15 cellular contexts compared by ENCODE assay signal in genomic region chr15:64112904-64113303, GRCh38. TPM values are rescaled to one million over a fixed set of nuclear protein-coding genes. Genes with fewer than 3 reads are reported as not detected.
DNase-seq lines count a peak whose midpoint lies in the region; ATAC-seq and TF ChIP-seq lines count a peak whose summit lies in the region.
"Had no signal": no experiment of that assay in that cellular context is flagged by ENCODE, and none has a peak within 500 bp of the region (broad histone marks: within the 10 kb centered on the region; RNA-seq: fewer than 3 reads in every experiment).

No MANE protein-coding gene starts in this region.

- H3K4me1 Mint-ChIP-seq in MCF 10A (ENCODE audit: insufficient read depth, unreplicated experiment), result peaks cover 18% of the 10 kb centered on the region
- peaks cover 59% of the 10 kb centered on the region for H3K4me1 Mint-ChIP-seq in activated B cell treated with CpG ODN at 0.5 μM for 24 hours
- H3K4me1 Mint-ChIP-seq in T-helper 2 cell treated with Interferon-gamma antibody and Interleukin-4, amounts not matched to agents 5 μg/mL and 100 μg/mL, for 36 hours (ENCODE audit: low read depth), result peaks cover 18% of the 10 kb centered on the region

- intact Hi-C loops in MCF 10A (cut with micrococcal nuclease) (no loop called here), mammary epithelial cell (cut with micrococcal nuclease) (no loop called here), activated B cell treated with CpG ODN at 0.5 μM for 24 hours (cut with micrococcal nuclease) (no loop called here), thyroid gland (cut with DNase I) (no loop called here), esophagus muscularis mucosa (cut with DNase I) (no loop called here)

- TF ChIP-seq POLR2A in thyroid gland (IDR thresholded peaks at IDR 0.05) (no peak), esophagus muscularis mucosa (IDR thresholded peaks at IDR 0.05; ENCODE audit: low read depth) (no peak)

- H3K27me3 ChIP-seq in mammary epithelial cell (ENCODE audit: insufficient read depth, low read length) (no peaks in the 10 kb centered on the region), thyroid gland (no peaks in the 10 kb centered on the region), esophagus muscularis mucosa (no peaks in the 10 kb centered on the region)
- H3K27me3 ChIP-seq: BLaER1, heart left ventricle, SJCRH30 had no signal

- peak; percentile 4 for DNase-seq in MCF 10A (ENCODE audit: unreplicated experiment)
- DNase-seq in mammary epithelial cell, result no peak
- no peak for DNase-seq in activated B cell treated with CpG ODN at 0.5 μM for 24 hours
- DNase-seq in iris pigment epithelial cell (ENCODE audit: low read depth), result peak; percentile 54
- DNase-seq in thyroid gland, result no peak
- DNase-seq in T-helper 2 cell treated with Interferon-gamma antibody and Interleukin-4, amounts not matched to agents 5 μg/mL and 100 μg/mL, for 36 hours (ENCODE audit: low spot score), result no peak
- DNase-seq in SW 1271 (lab: John Stamatoyannopoulos, UW), result no peak
- no peak for DNase-seq in esophagus muscularis mucosa (ENCODE audit: extremely low spot score)
- DNase-seq: heart left ventricle, mucosa of descending colon, NCI-H2171, SJCRH30, small intestine had no signal

- H3K79me2 ChIP-seq in mammary epithelial cell (ENCODE audit: insufficient read depth, low read length), result peaks cover 55% of the 10 kb centered on the region

- H3K4me1 ChIP-seq in mammary epithelial cell (ENCODE audit: insufficient read depth, low read length), result peaks cover 6% of the 10 kb centered on the region
- peaks cover 42 to 78% of the 10 kb centered on the region in 2 donors for H3K4me1 ChIP-seq in thyroid gland
- H3K4me1 ChIP-seq in esophagus muscularis mucosa, result peaks cover 20 to 40% (median 34%) of the 10 kb centered on the region in 4 donors
- H3K4me1 ChIP-seq: SJCRH30 had no signal

- H3K27ac Mint-ChIP-seq in MCF 10A (ENCODE audit: low read depth, unreplicated experiment), result no peak overlapping the region
- peak overlapping the region; percentile 83 for H3K27ac Mint-ChIP-seq in activated B cell treated with CpG ODN at 0.5 μM for 24 hours
- H3K27ac Mint-ChIP-seq in T-helper 2 cell treated with Interferon-gamma antibody and Interleukin-4, amounts not matched to agents 5 μg/mL and 100 μg/mL, for 36 hours, result no peak overlapping the region

- no peak for TF ChIP-seq CTCF in MCF 10A (IDR thresholded peaks at IDR 0.05; ENCODE audit: unreplicated experiment)
- no peak for TF ChIP-seq CTCF in mammary epithelial cell (conservative IDR thresholded peaks at IDR 0.05 in 1 of 2, IDR thresholded peaks at IDR 0.05 in 1 of 2; ENCODE audit: extremely low read depth in 1 of 2, insufficient read depth in 1 of 2, low read depth in 1 of 2, low read length in 2 of 2)
- no peak for TF ChIP-seq CTCF in activated B cell treated with CpG ODN at 0.5 μM for 24 hours (IDR thresholded peaks at IDR 0.05)
- TF ChIP-seq CTCF in thyroid gland (IDR thresholded peaks at IDR 0.05), result no peak
- no peak for TF ChIP-seq CTCF in esophagus muscularis mucosa (IDR thresholded peaks at IDR 0.05)

- TF ChIP-seq EP300 in esophagus muscularis mucosa (IDR thresholded peaks at IDR 0.05), result no peak

- no peaks in the 10 kb centered on the region for H4K20me1 ChIP-seq in mammary epithelial cell (ENCODE audit: insufficient read depth, low read length)

- dilution Hi-C loops in mammary epithelial cell (cut with HindIII; ENCODE audit: low sequenced_read_pairs), result no loop called here

- H3K9me3 Mint-ChIP-seq in MCF 10A (ENCODE audit: unreplicated experiment), result no peaks in the 10 kb centered on the region
- no peaks in the 10 kb centered on the region for H3K9me3 Mint-ChIP-seq in activated B cell treated with CpG ODN at 0.5 μM for 24 hours
- H3K9me3 Mint-ChIP-seq in T-helper 2 cell treated with Interferon-gamma antibody and Interleukin-4, amounts not matched to agents 5 μg/mL and 100 μg/mL, for 36 hours, result no peaks in the 10 kb centered on the region
- H3K9me3 Mint-ChIP-seq: central memory CD8-positive, alpha-beta T cell had no signal

- no peaks in the 10 kb centered on the region for H3K9me3 ChIP-seq in mammary epithelial cell (replicated peaks; ENCODE audit: insufficient read depth, low read length)
- no peaks in the 10 kb centered on the region for H3K9me3 ChIP-seq in thyroid gland
- no peaks in the 10 kb centered on the region for H3K9me3 ChIP-seq in esophagus muscularis mucosa
- H3K9me3 ChIP-seq: BLaER1, heart left ventricle, mucosa of descending colon, SJCRH30 had no signal

- POLR2A ChIA-PET in MCF 10A (lab: Yijun Ruan, JAX), result no interaction called here
- POLR2A ChIA-PET in activated B cell treated with CpG ODN at 0.5 μM for 24 hours (lab: Charles Lee), result no interaction called here

- BruUV-seq in MCF 10A (replicated peaks; lab: Mats Ljungman, UMichigan) (no TSS peak), mammary epithelial cell (replicated peaks; lab: Mats Ljungman, UMichigan) (no TSS peak)

- H3K4me3 Mint-ChIP-seq in MCF 10A (ENCODE audit: unreplicated experiment) (no peak overlapping the region), activated B cell treated with CpG ODN at 0.5 μM for 24 hours (no peak overlapping the region)
- no peak overlapping the region for H3K4me3 Mint-ChIP-seq in T-helper 2 cell treated with Interferon-gamma antibody and Interleukin-4, amounts not matched to agents 5 μg/mL and 100 μg/mL, for 36 hours
- H3K4me3 Mint-ChIP-seq: central memory CD8-positive, alpha-beta T cell had no signal

- H3K36me3 ChIP-seq in mammary epithelial cell (ENCODE audit: insufficient read depth, low read length) (no peaks in the 10 kb centered on the region), thyroid gland (peaks cover 4 to 29% of the 10 kb centered on the region in 2 donors), esophagus muscularis mucosa (peaks cover 33 to 55% (median 54%) of the 10 kb centered on the region in 4 donors)

- WGBS in mammary epithelial cell (ENCODE audit: low coverage, missing lambda C conversion rate), result 100% methylated on average over 1 of the region's 1 CpG
- WGBS in thyroid gland, 2 donors, result 87 to 94% methylated on average over 1 of the region's 1 CpG
- WGBS in esophagus muscularis mucosa, result 78% methylated on average over 1 of the region's 1 CpG

- H3K27me3 Mint-ChIP-seq in MCF 10A (ENCODE audit: insufficient read depth, unreplicated experiment), result no peaks in the 10 kb centered on the region
- no peaks in the 10 kb centered on the region for H3K27me3 Mint-ChIP-seq in activated B cell treated with CpG ODN at 0.5 μM for 24 hours
- H3K27me3 Mint-ChIP-seq in T-helper 2 cell treated with Interferon-gamma antibody and Interleukin-4, amounts not matched to agents 5 μg/mL and 100 μg/mL, for 36 hours (ENCODE audit: low read depth), result no peaks in the 10 kb centered on the region
- H3K27me3 Mint-ChIP-seq: central memory CD8-positive, alpha-beta T cell had no signal

- H3K36me3 Mint-ChIP-seq in MCF 10A (ENCODE audit: insufficient read depth, unreplicated experiment) (peaks cover 53% of the 10 kb centered on the region), activated B cell treated with CpG ODN at 0.5 μM for 24 hours (ENCODE audit: low read depth) (peaks cover 54% of the 10 kb centered on the region)
- peaks cover 28% of the 10 kb centered on the region for H3K36me3 Mint-ChIP-seq in T-helper 2 cell treated with Interferon-gamma antibody and Interleukin-4, amounts not matched to agents 5 μg/mL and 100 μg/mL, for 36 hours (ENCODE audit: low read depth)

- CTCF ChIA-PET in MCF 10A (lab: Yijun Ruan, JAX), result interaction anchor here (0.6 kb wide), 1 partner anchor 58 kb away, joined by 4 read pairs; no protein-coding TSS in a partner anchor
- CTCF ChIA-PET in mammary epithelial cell (lab: Charles Lee; ENCODE audit: low non-redundant PET), result no interaction called here
- CTCF ChIA-PET in activated B cell treated with CpG ODN at 0.5 μM for 24 hours (lab: Charles Lee), result no interaction called here

- H3K4me3 ChIP-seq in mammary epithelial cell (replicated peaks in 1 of 3; ENCODE audit: insufficient read depth in 1 of 3, low read depth in 2 of 3, low read length in 3 of 3) (no peak overlapping the region), thyroid gland (replicated peaks in 1 of 3) (no peak overlapping the region), esophagus muscularis mucosa (no peak overlapping the region)
- H3K4me3 ChIP-seq: BLaER1, heart left ventricle, mucosa of descending colon, SJCRH30 had no signal

- H3K27ac ChIP-seq in mammary epithelial cell (ENCODE audit: insufficient read depth, low read depth, low read length) (no peak overlapping the region), thyroid gland (peak overlapping the region; percentile 12 to 81 (median 47)), esophagus muscularis mucosa (replicated peaks in 1 of 4) (no peak overlapping the region)
- H3K27ac ChIP-seq: BLaER1, SJCRH30 had no signal

- no peak overlapping the region for H3K9ac ChIP-seq in mammary epithelial cell (ENCODE audit: insufficient read depth, low read length)
- H3K9ac ChIP-seq: BLaER1 had no signal

- in situ Hi-C loops in mammary epithelial cell (cut with MboI; ENCODE audit: low sequenced_read_pairs in 2 of 2), result no loop called here

- H3K4me2 ChIP-seq in mammary epithelial cell (ENCODE audit: insufficient read depth, low read depth, low read length), result no peak overlapping the region
- H3K4me2 ChIP-seq: BLaER1 had no signal

- H2AFZ ChIP-seq in mammary epithelial cell (ENCODE audit: low read depth, low read length), result no peak overlapping the region

- no peak for ATAC-seq in activated B cell treated with CpG ODN at 0.5 μM for 24 hours (ENCODE audit: low read depth)
- ATAC-seq: mucosa of descending colon had no signal

RNA-seq across cellular contexts. Expression of gene SNX1, which starts 17.1 kb away (rescaled TPM):
- total RNA-seq in MCF 10A (2022) (70.2 and 83.6 TPM in 2 replicates), mammary epithelial cell (100 to 1,000 TPM in 1 of 2 donors, 10 to 100 TPM in 1; 42.5 to 100 TPM), activated B cell treated with CpG ODN at 0.5 μM for 24 hours (137 and 138 TPM in 2 replicates), thyroid gland (100 to 1,000 TPM; 184 to 348 (median 211) TPM), esophagus muscularis mucosa (10 to 100 TPM; 79.4 to 93.0 (median 87.5) TPM)
- 75.5 TPM for polyA plus RNA-seq in mammary epithelial cell
- 35.7 TPM for polyA minus RNA-seq in mammary epithelial cell

RNA-seq across cellular contexts. Expression of gene CIAO2A, which starts 19.3 kb away (rescaled TPM):
- total RNA-seq in MCF 10A (2022) (38.7 and 44.7 TPM in 2 replicates), mammary epithelial cell (10 to 100 TPM; 31.8 to 47.0 TPM), activated B cell treated with CpG ODN at 0.5 μM for 24 hours (58.4 and 63.2 TPM in 2 replicates), thyroid gland (100 to 1,000 TPM; 104 to 144 (median 129) TPM), esophagus muscularis mucosa (10 to 100 TPM; 15.3 to 24.4 (median 20.4) TPM)
- polyA plus RNA-seq in mammary epithelial cell, result 44.6 TPM
- 76.9 TPM for polyA minus RNA-seq in mammary epithelial cell

RNA-seq across cellular contexts. Expression of gene SNX22, which starts 38.6 kb away (rescaled TPM):
- total RNA-seq in MCF 10A (2022) (0.16 and 0.25 TPM in 2 replicates), mammary epithelial cell (under 1 TPM; 0.17 to 0.31 TPM), activated B cell treated with CpG ODN at 0.5 μM for 24 hours (41.7 and 46.2 TPM in 2 replicates), thyroid gland (100 to 1,000 TPM; 102 to 241 (median 123) TPM), esophagus muscularis mucosa (under 1 TPM in 3 of 4 donors, not detected in 1; 0.19 to 0.42 (median 0.33) TPM)
- polyA plus RNA-seq in mammary epithelial cell, result 0.05 TPM
- not detected for polyA minus RNA-seq in mammary epithelial cell

RNA-seq across cellular contexts. Expression of gene PPIB, which starts 49.9 kb away (rescaled TPM):
- total RNA-seq in MCF 10A (2022) (874 and 1,247 TPM in 2 replicates), mammary epithelial cell (100 to 1,000 TPM; 360 to 523 TPM), activated B cell treated with CpG ODN at 0.5 μM for 24 hours (225 and 227 TPM in 2 replicates), thyroid gland (1,000 to 10,000 TPM; 1,046 to 3,819 (median 1,394) TPM), esophagus muscularis mucosa (100 to 1,000 TPM; 110 to 227 (median 214) TPM)
- polyA plus RNA-seq in mammary epithelial cell, result 724 TPM
- 421 TPM for polyA minus RNA-seq in mammary epithelial cell

Comparison
In these comparisons a context has a peak if more than half of its experiments do, and no peak if none do; other contexts are left out.
1. DNase-seq: peak in MCF 10A (single experiment) and iris pigment epithelial cell (single experiment); none in mammary epithelial cell (single experiment), activated B cell treated with CpG ODN at 0.5 μM for 24 hours (single experiment), thyroid gland (0 of 2), T-helper 2 cell treated with Interferon-gamma antibody and Interleukin-4, amounts not matched to agents 5 μg/mL and 100 μg/mL, for 36 hours (single experiment), SW 1271 (0 of 2) and esophagus muscularis mucosa (single experiment).
2. H3K27ac ChIP-seq: peak in thyroid gland (3 of 3); none in mammary epithelial cell (single experiment) and esophagus muscularis mucosa (0 of 4).
3. RNA of gene SNX22, which starts 38.6 kb away (total RNA-seq): 102 to 241 TPM in thyroid gland and 41.7 to 46.2 TPM in activated B cell treated with CpG ODN at 0.5 μM for 24 hours; 0.19 to 0.42 TPM in esophagus muscularis mucosa, 0.17 to 0.31 TPM in mammary epithelial cell and 0.16 to 0.25 TPM in MCF 10A; every median in the first group is over 10 times any median in the second.